Comparison of ENCODE assay signal across 29 cellular contexts in genomic region chr7:148464932-148465331, GRCh38.
"Had no signal": no experiment of that assay in that cellular context is flagged by ENCODE, and none has a peak within 500 bp of the region (broad histone marks: within the 10 kb centered on the region; RNA-seq: fewer than 3 reads in every experiment).

No MANE protein-coding gene starts in this region.

- FAIRE-seq: endometrium, endothelial cell of umbilical vein had no signal

- H3K4me3 ChIP-seq: adrenal gland, ascending aorta, breast epithelium, cardiac muscle cell, colonic mucosa, esophagus squamous epithelium, gastroesophageal sphincter had no signal

- H3K36me3 ChIP-seq: adrenal gland, ascending aorta, breast epithelium, cardiac muscle cell, colonic mucosa, esophagus squamous epithelium, gastroesophageal sphincter had no signal

- H3K27ac ChIP-seq: adrenal gland, ascending aorta, breast epithelium, cardiac muscle cell, colonic mucosa, epithelial cell of prostate, esophagus squamous epithelium, foreskin keratinocyte, gastroesophageal sphincter had no signal

- H3K4me1 ChIP-seq: adrenal gland, ascending aorta, breast epithelium, colonic mucosa, esophagus squamous epithelium, foreskin keratinocyte, gastroesophageal sphincter had no signal

- H3K9me3 ChIP-seq: adrenal gland, ascending aorta, colonic mucosa, esophagus squamous epithelium, gastroesophageal sphincter had no signal

- ATAC-seq: activated CD4-positive, alpha-beta T cell treated with anti-CD3 and anti-CD28 coated beads for 36 hours; activated CD8-positive, alpha-beta memory T cell treated with anti-CD3 and anti-CD28 coated beads, Interleukin-2, amount 10 ng/mL, durations not matched to agents 7 days and 5 days; activated CD8-positive, alpha-beta T cell treated with anti-CD3 and anti-CD28 coated beads, Interleukin-2, amount 10 ng/mL, durations not matched to agents 7 days and 5 days; activated naive CD8-positive, alpha-beta T cell treated with anti-CD3 and anti-CD28 coated beads, Interleukin-2, amount 50 U/mL, for 24 hours; foreskin keratinocyte; gastroesophageal sphincter had no signal

- DNase-seq: activated CD4-positive, alpha-beta memory T cell treated with anti-CD3 and anti-CD28 coated beads for 36 hours; activated CD4-positive, alpha-beta T cell treated with anti-CD3 and anti-CD28 coated beads for 36 hours; activated CD4-positive, alpha-beta T cell treated with anti-CD3 and anti-CD28 coated beads, Interleukin-2, amount 10 ng/mL, durations not matched to agents 24 days and 14 days; activated CD4-positive, CD25-positive, alpha-beta regulatory T cell; activated CD4-positive, CD25-positive, alpha-beta regulatory T cell treated with anti-CD3 and anti-CD28 coated beads, Interleukin-2, amount 50 U/mL, for 72 hours; activated CD8-positive, alpha-beta memory T cell treated with anti-CD3 and anti-CD28 coated beads, Interleukin-2, amount 10 ng/mL, durations not matched to agents 7 days and 5 days; activated CD8-positive, alpha-beta memory T cell treated with anti-CD3 and anti-CD28 coated beads, Interleukin-2, amount 50 U/mL, for 4 hours; activated CD8-positive, alpha-beta T cell treated with anti-CD3 and anti-CD28 coated beads, Interleukin-2, amount 10 ng/mL, durations not matched to agents 7 days and 5 days; activated effector memory CD4-positive, alpha-beta T cell treated with anti-CD3 and anti-CD28 coated beads, Interleukin-2, amount 50 U/mL, for 16 hours; activated naive CD4-positive, alpha-beta T cell treated with anti-CD3 and anti-CD28 coated beads for 36 hours; activated naive CD8-positive, alpha-beta T cell treated with anti-CD3 and anti-CD28 coated beads for 36 hours; activated naive CD8-positive, alpha-beta T cell treated with anti-CD3 and anti-CD28 coated beads, Interleukin-2, amount 50 U/mL, for 24 hours; activated T-cell treated with anti-CD3 and anti-CD28 coated beads, Interleukin-2, amount 50 U/mL, for 1 hour; activated T-cell treated with anti-CD3 and anti-CD28 coated beads, Interleukin-2, amount 50 U/mL, for 48 hours; adrenal gland; central memory CD4-positive, alpha-beta T cell; cerebellar nuclear complex; colonic mucosa; effector CD8-positive, alpha-beta T cell; esophagus squamous epithelium; foreskin keratinocyte; T-helper 2 cell had no signal

- H3K27me3 ChIP-seq: adrenal gland, ascending aorta, breast epithelium, cardiac muscle cell, colonic mucosa, foreskin keratinocyte, gastroesophageal sphincter had no signal
